In genomic region chr2:169827272-169828140, GRCh38 we compare ENCODE assay signal across 1 cellular context.
TF ChIP-seq lines count a peak whose summit lies in the region.

Gene UBR3, plus strand, starts transcription at chr2:169827454. Its CDS starts 54 bp downstream, at chr2:169827508.

TF ChIP-seq in WTC11, 78 proteins besides CTCF, POLR2A, EP300 and RAD21 (continued from another document):
- no peak for TF ChIP-seq ZNF281 (CRISPR knock-in tag; IDR thresholded peaks at IDR 0.05)
- no peak for TF ChIP-seq GRHL2 (CRISPR knock-in tag; IDR thresholded peaks at IDR 0.05; ENCODE audit: insufficient replicate concordance, severe bottlenecking)
- TF ChIP-seq ZNF532 (CRISPR knock-in tag; IDR thresholded peaks at IDR 0.05; ENCODE audit: borderline replicate concordance): no peak
- 0 out of 2 replicates have a peak, but pooled peaks have one; percentile 22 for TF ChIP-seq FOXK1 (CRISPR knock-in tag; IDR thresholded peaks at IDR 0.05)
- TF ChIP-seq MYBL2 (CRISPR knock-in tag; IDR thresholded peaks at IDR 0.05): 0 out of 2 replicates have a peak, but pooled peaks have one; percentile 41
- no peak for TF ChIP-seq NR3C1 (CRISPR knock-in tag; conservative IDR thresholded peaks at IDR 0.05; ENCODE audit: low read depth)
- TF ChIP-seq SMAD3 (CRISPR knock-in tag; IDR thresholded peaks at IDR 0.05; ENCODE audit: borderline replicate concordance): no peak
- no peak for TF ChIP-seq IRF1 (CRISPR knock-in tag; IDR thresholded peaks at IDR 0.05)
- no peak for TF ChIP-seq ZNF317 (CRISPR knock-in tag; IDR thresholded peaks at IDR 0.05; ENCODE audit: borderline replicate concordance, low read depth)
- no peak for TF ChIP-seq ZNF425 (CRISPR knock-in tag; conservative IDR thresholded peaks at IDR 0.05)
- no peak for TF ChIP-seq GTF2I (CRISPR knock-in tag; conservative IDR thresholded peaks at IDR 0.05)
- no peak for TF ChIP-seq ZNF396 (CRISPR knock-in tag; IDR thresholded peaks at IDR 0.05; ENCODE audit: borderline replicate concordance)
- no peak for TF ChIP-seq GABPB1 (CRISPR knock-in tag; IDR thresholded peaks at IDR 0.05)
- TF ChIP-seq ZNF138 (CRISPR knock-in tag; conservative IDR thresholded peaks at IDR 0.05): no peak
- TF ChIP-seq IRF2 (CRISPR knock-in tag; IDR thresholded peaks at IDR 0.05; ENCODE audit: borderline replicate concordance, low read depth): no peak
- no peak for TF ChIP-seq E2F5 (CRISPR knock-in tag; IDR thresholded peaks at IDR 0.05)
- TF ChIP-seq OVOL2 (CRISPR knock-in tag; IDR thresholded peaks at IDR 0.05; ENCODE audit: borderline replicate concordance): no peak
- no peak for TF ChIP-seq CREM (CRISPR knock-in tag; IDR thresholded peaks at IDR 0.05)
- no peak for TF ChIP-seq ZMAT4 (CRISPR knock-in tag; IDR thresholded peaks at IDR 0.05)
- no peak for TF ChIP-seq ATF1 (CRISPR knock-in tag; IDR thresholded peaks at IDR 0.05)
- TF ChIP-seq ESRRA (CRISPR knock-in tag; IDR thresholded peaks at IDR 0.05; ENCODE audit: borderline replicate concordance): no peak
- no peak for TF ChIP-seq CBFB (CRISPR knock-in tag; IDR thresholded peaks at IDR 0.05; ENCODE audit: low read depth)
- 0 out of 2 replicates have a peak, but pooled peaks have one; percentile 20 for TF ChIP-seq NFYB (CRISPR knock-in tag; conservative IDR thresholded peaks at IDR 0.05; ENCODE audit: low read depth)
- TF ChIP-seq ZSCAN18 (CRISPR knock-in tag; IDR thresholded peaks at IDR 0.05): no peak
- TF ChIP-seq STAT6 (CRISPR knock-in tag; conservative IDR thresholded peaks at IDR 0.05; ENCODE audit: low read depth): no peak
- TF ChIP-seq PRRX2 (CRISPR knock-in tag; IDR thresholded peaks at IDR 0.05): no peak
- TF ChIP-seq SP1 (CRISPR knock-in tag; conservative IDR thresholded peaks at IDR 0.05): no peak; the same call in none of the 2 replicates
- TF ChIP-seq FOXP4 (CRISPR knock-in tag; IDR thresholded peaks at IDR 0.05): peak; percentile 7; the same call in 1 of the 2 replicates
- no peak for TF ChIP-seq SMAD4 (CRISPR knock-in tag; IDR thresholded peaks at IDR 0.05)
- no peak for TF ChIP-seq ZBTB21 (CRISPR knock-in tag; IDR thresholded peaks at IDR 0.05; ENCODE audit: borderline replicate concordance)
- TF ChIP-seq SOX15 (CRISPR knock-in tag; IDR thresholded peaks at IDR 0.05): no peak
- TF ChIP-seq ZNF232 (CRISPR knock-in tag; IDR thresholded peaks at IDR 0.05): no peak
- TF ChIP-seq FOXJ3 (CRISPR knock-in tag; IDR thresholded peaks at IDR 0.05; ENCODE audit: borderline replicate concordance): no peak
- no peak for TF ChIP-seq NR1H2 (CRISPR knock-in tag; IDR thresholded peaks at IDR 0.05)
- no peak for TF ChIP-seq RORB (CRISPR knock-in tag; IDR thresholded peaks at IDR 0.05)
- TF ChIP-seq E2F1 (CRISPR knock-in tag; IDR thresholded peaks at IDR 0.05): no peak
